In the genomic region with DNA sequence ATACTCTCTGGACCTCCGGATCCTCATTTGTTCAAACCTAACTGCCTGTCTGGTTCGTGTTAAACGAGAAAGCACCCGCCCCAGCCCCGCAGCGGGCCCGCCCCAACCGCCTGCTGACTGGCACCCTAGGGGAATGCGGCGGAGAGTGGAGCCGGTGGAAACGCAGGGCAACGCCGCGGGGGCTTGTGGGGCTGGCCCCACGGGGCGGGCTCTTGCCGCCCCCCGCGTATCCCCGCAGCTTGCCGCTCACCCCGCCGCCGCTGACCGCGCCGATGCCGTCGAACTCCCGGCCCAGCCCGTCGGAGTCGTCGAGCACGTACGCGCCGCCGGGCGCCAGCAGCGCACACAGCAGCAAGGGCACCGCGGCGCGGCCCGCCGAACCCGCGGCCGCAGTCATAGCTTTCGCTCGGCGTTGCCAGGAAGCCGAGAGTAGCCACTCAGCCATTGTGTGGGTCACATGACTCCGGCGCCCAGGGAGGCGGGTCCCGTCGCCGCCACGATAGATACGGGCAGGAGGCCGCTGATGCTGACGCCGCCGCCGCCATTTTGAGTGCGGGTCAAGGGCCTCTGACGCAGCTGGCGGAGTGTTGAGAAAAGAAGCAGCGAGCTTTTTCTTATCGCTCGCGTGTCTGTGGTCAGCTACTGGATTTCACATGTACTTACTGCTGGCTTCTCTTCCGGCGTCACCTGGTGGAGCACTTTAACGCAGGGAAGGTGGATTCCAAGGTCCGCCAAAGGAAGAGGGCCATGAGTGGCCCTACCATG, we compare ENCODE assay signal across 8 cellular contexts. TPM values are rescaled to one million over a fixed set of nuclear protein-coding genes. Genes with fewer than 3 reads are reported as not detected.
DNase-seq lines count a peak whose midpoint lies in the region; ATAC-seq and TF ChIP-seq lines count a peak whose summit lies in the region.

A gene (minus strand): TSS at position 463 of the 765 bp plus-strand sequence. CDS start 18 bp downstream, at position 445.

- peak within 1 kb of the TSS; percentile 84 for H3K4me2 ChIP-seq in IMR-90 (ENCODE audit: low read depth, low read length)

- no peaks in the 10 kb centered on the region for H3K9me3 ChIP-seq in IMR-90 (ENCODE audit: control insufficient read depth, insufficient read depth, low read length)

- BruUV-seq in Calu3 (replicated peaks; lab: Mats Ljungman, UMichigan) = no TSS peak
- no TSS peak for BruUV-seq in IMR-90 (replicated peaks; lab: Mats Ljungman, UMichigan)

- H3K4me1 Mint-ChIP-seq in Calu3 (ENCODE audit: low read depth, unreplicated experiment) (peaks cover 33% of the 10 kb centered on the region), nephron (peaks cover 49% of the 10 kb centered on the region)

- H3K79me1 ChIP-seq in IMR-90 (ENCODE audit: low read depth in 1 of 2, low read length in 2 of 2) = peaks cover 0 to 12% of the 10 kb centered on the region in 2 experiments; a peak in 1 of 4 replicates

- H3K9ac ChIP-seq in IMR-90 (ENCODE audit: low read depth, low read length) = peak within 1 kb of the TSS; percentile 70

- CTCF ChIA-PET in Calu3 (lab: Charles Lee) (interaction anchor here (0.6 kb wide), 1 partner anchor 1773 kb away, joined by 6 read pairs; no protein-coding TSS in a partner anchor), IMR-90 (lab: Yijun Ruan, JAX) (interaction anchor here (0.7 to 1.5 kb wide), 2 partner anchors 21 to 567 kb away, joined by 3 read pairs; no protein-coding TSS in a partner anchor)

- no peaks in the 10 kb centered on the region for H4K20me1 ChIP-seq in IMR-90 (ENCODE audit: insufficient read depth, low read length)

- peak within 1 kb of the TSS; percentile 94 for H4K91ac ChIP-seq in IMR-90 (ENCODE audit: insufficient read depth, low read depth, low read length)

- DNase-seq in Calu3 (peak; percentile 88), IMR-90 (peak; percentile 89), SHP77 (lab: John Stamatoyannopoulos, UW) (peak; percentile 42 to 80), activated gamma-delta T cell (lab: John Stamatoyannopoulos, UW) (peak; percentile 94), fibroblast of pulmonary artery (ENCODE audit: low read depth) (peak; percentile 92)
- peak; percentile 96 for DNase-seq in stimulated activated naive CD8-positive, alpha-beta T cell treated with anti-CD3 and anti-CD28 coated beads, Interleukin-15, Interleukin-2, amounts not matched to agents 100 U/mL and 50 U/mL, for 24 hours

- peak within 1 kb of the TSS; percentile 98 for H4K5ac ChIP-seq in IMR-90 (ENCODE audit: low read depth, low read length)

- H2BK120ac ChIP-seq in IMR-90 (ENCODE audit: low read depth, low read length) = peak within 1 kb of the TSS; percentile 84

- H4K8ac ChIP-seq in IMR-90 (ENCODE audit: low read depth in 2 of 2, low read length in 2 of 2) = peak within 1 kb of the TSS; percentile 98 to 99

- H3K18ac ChIP-seq in IMR-90 (ENCODE audit: low read depth, low read length) = peak within 1 kb of the TSS; percentile 92

- peak within 1 kb of the TSS; percentile 97 for H3K4ac ChIP-seq in IMR-90 (ENCODE audit: low read depth, low read length)

- H2AFZ ChIP-seq in IMR-90 (replicated peaks; ENCODE audit: low read length, poor library complexity) = peak within 1 kb of the TSS; percentile 97

- peak within 1 kb of the TSS; percentile 80; the same call in 2 of the 3 replicates for H2BK15ac ChIP-seq in IMR-90 (ENCODE audit: low read depth, low read length)

- peak within 1 kb of the TSS; percentile 73 for H3K4me3 Mint-ChIP-seq in Calu3 (ENCODE audit: low read depth, unreplicated experiment)
- peak within 1 kb of the TSS; percentile 88 to 91 (median 89) for H3K4me3 Mint-ChIP-seq in nephron

- H3K27me3 Mint-ChIP-seq in Calu3 (ENCODE audit: unreplicated experiment) (no peaks in the 10 kb centered on the region), nephron (ENCODE audit: low read depth) (no peaks in the 10 kb centered on the region)

- H3K36me3 Mint-ChIP-seq in Calu3 (ENCODE audit: insufficient read depth, unreplicated experiment) (peaks cover 17% of the 10 kb centered on the region), nephron (ENCODE audit: low read depth) (no peaks in the 10 kb centered on the region)

- H3K14ac ChIP-seq in IMR-90 (replicated peaks; ENCODE audit: low read depth, low read length) = peak within 1 kb of the TSS; percentile 99

- H3K36me3 ChIP-seq in IMR-90 (ENCODE audit: control insufficient read depth, insufficient read depth, low read length) = no peaks in the 10 kb centered on the region

- no peak; the same call in 1 of the 2 replicates for TF ChIP-seq POLR2A in IMR-90 (IDR thresholded peaks at IDR 0.05; ENCODE audit: low read depth, low read length)

- peaks cover 3% of the 10 kb centered on the region; the same call in 1 of the 2 replicates for H3K9me1 ChIP-seq in IMR-90 (ENCODE audit: insufficient read depth, low read length)

- POLR2A ChIA-PET in IMR-90 (lab: Charles Lee; ENCODE audit: unreplicated experiment) = interaction anchor here (0.6 to 0.7 kb wide), 3 partner anchors 9 to 709 kb away, joined by 3 to 6 read pairs (median 5); no protein-coding TSS in a partner anchor

- H3K27ac ChIP-seq in IMR-90 (ENCODE audit: insufficient read depth, low read length) = peak within 1 kb of the TSS; percentile 80

- H2AK5ac ChIP-seq in IMR-90 (ENCODE audit: low read depth, low read length) = peak within 1 kb of the TSS; percentile 65; the same call in 1 of the 2 replicates

- no peaks in the 10 kb centered on the region for H3K9me3 Mint-ChIP-seq in Calu3 (ENCODE audit: low read depth, unreplicated experiment)
- no peaks in the 10 kb centered on the region for H3K9me3 Mint-ChIP-seq in nephron

- WGBS in IMR-90 (ENCODE audit: extremely low coverage in 2 of 2, insufficient read length in 1 of 2), 2 experiments = 2% methylated on average over 49 of the region's 79 CpGs; no CpG with 5 or more reads in 1 of the 2 experiments

- H3K23ac ChIP-seq in IMR-90 (ENCODE audit: low read depth, low read length) = peak within 1 kb of the TSS; percentile 96

- H2AK9ac ChIP-seq in IMR-90 (replicated peaks; ENCODE audit: low read depth, low read length, poor library complexity) = peak within 1 kb of the TSS; percentile 89

- H2BK20ac ChIP-seq in IMR-90 (ENCODE audit: low read depth, low read length) = peak within 1 kb of the TSS; percentile 86; the same call in 1 of the 2 replicates

- in situ Hi-C loops in IMR-90 (cut with MboI; ENCODE audit: low sequenced_read_pairs) = no loop called here

- ATAC-seq in GM21390 (IDR thresholded peaks at IDR 0.05; ENCODE audit: unreplicated experiment) = peak; percentile 91
- ATAC-seq in IMR-90 (ENCODE audit: low read depth) = peak; percentile 93
- ATAC-seq in stimulated activated naive CD8-positive, alpha-beta T cell treated with anti-CD3 and anti-CD28 coated beads, Interleukin-15, Interleukin-2, amounts not matched to agents 100 U/mL and 50 U/mL, for 24 hours = peak; percentile 91

- peak within 1 kb of the TSS; percentile 86 for H3K56ac ChIP-seq in IMR-90 (ENCODE audit: extremely low read depth, insufficient read depth, low read length)

- TF ChIP-seq RAD21 in IMR-90 (IDR thresholded peaks at IDR 0.05; ENCODE audit: low read length) = no peak

- intact Hi-C loops in Calu3 (cut with micrococcal nuclease; ENCODE audit: unreplicated experiment) = no loop called here
- intact Hi-C loops in IMR-90 (cut with micrococcal nuclease) = no loop called here

- H3K4me1 ChIP-seq in IMR-90 (ENCODE audit: control insufficient read depth, insufficient read depth, low read length) = peaks cover 8% of the 10 kb centered on the region

- peak within 1 kb of the TSS; percentile 65 for H3K4me3 ChIP-seq in IMR-90 (ENCODE audit: insufficient read depth, low read depth, low read length)
- H3K4me3 ChIP-seq in fibroblast of pulmonary artery (replicated peaks; ENCODE audit: low read depth, low read length) = peak within 1 kb of the TSS; percentile 68

- H3K27me3 ChIP-seq in IMR-90 (ENCODE audit: control insufficient read depth, insufficient read depth, low read length) = no peaks in the 10 kb centered on the region

- H2BK5ac ChIP-seq in IMR-90 (ENCODE audit: low read depth, low read length, poor library complexity, severe bottlenecking) = peak within 1 kb of the TSS; percentile 47

- peak within 1 kb of the TSS; percentile 61 for H3K27ac Mint-ChIP-seq in Calu3 (ENCODE audit: unreplicated experiment)
- peak within 1 kb of the TSS; percentile 96 to 99 (median 96) for H3K27ac Mint-ChIP-seq in nephron

- TF ChIP-seq CTCF in Calu3 (IDR thresholded peaks at IDR 0.05; ENCODE audit: unreplicated experiment) = no peak
- no peak for TF ChIP-seq CTCF in IMR-90 (conservative IDR thresholded peaks at IDR 0.05; ENCODE audit: low read depth, low read length)
- no peak for TF ChIP-seq CTCF in fibroblast of pulmonary artery (IDR thresholded peaks at IDR 0.05; ENCODE audit: low read length, missing control alignments)
- TF ChIP-seq CTCF in nephron (IDR thresholded peaks at IDR 0.05; ENCODE audit: unreplicated experiment in 3 of 3) = no peak

- dilution Hi-C loops in IMR-90 (cut with HindIII; ENCODE audit: low sequenced_read_pairs, unreplicated experiment) = no loop called here

TF ChIP-seq in IMR-90, 13 proteins besides CTCF, POLR2A, EP300 and RAD21 (continues in another document):
- TF ChIP-seq NFE2L2 (IDR thresholded peaks at IDR 0.05; ENCODE audit: low read depth, low read length) (no peak), MAZ (IDR thresholded peaks at IDR 0.05; ENCODE audit: borderline replicate concordance, low read depth, low read length) (0 out of 2 replicates have a peak, but pooled peaks have one; percentile 8), BHLHE40 (IDR thresholded peaks at IDR 0.05; ENCODE audit: low read depth, low read length) (peak; percentile 52; the same call in 1 of the 2 replicates), CEBPB (IDR thresholded peaks at IDR 0.05; ENCODE audit: low read depth, low read length) (0 out of 2 replicates have a peak, but pooled peaks have one; percentile 15), RFX5 (IDR thresholded peaks at IDR 0.05; ENCODE audit: low read depth, low read length) (no peak), FOS (IDR thresholded peaks at IDR 0.05; ENCODE audit: low read depth, low read length) (no peak), CHD1 (IDR thresholded peaks at IDR 0.05; ENCODE audit: low read depth, low read length) (no peak), RCOR1 (IDR thresholded peaks at IDR 0.05; ENCODE audit: insufficient replicate concordance, low read length) (no peak)
- TF ChIP-seq, protein P1, sequence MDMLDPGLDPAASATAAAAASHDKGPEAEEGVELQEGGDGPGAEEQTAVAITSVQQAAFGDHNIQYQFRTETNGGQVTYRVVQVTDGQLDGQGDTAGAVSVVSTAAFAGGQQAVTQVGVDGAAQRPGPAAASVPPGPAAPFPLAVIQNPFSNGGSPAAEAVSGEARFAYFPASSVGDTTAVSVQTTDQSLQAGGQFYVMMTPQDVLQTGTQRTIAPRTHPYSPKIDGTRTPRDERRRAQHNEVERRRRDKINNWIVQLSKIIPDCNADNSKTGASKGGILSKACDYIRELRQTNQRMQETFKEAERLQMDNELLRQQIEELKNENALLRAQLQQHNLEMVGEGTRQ (IDR thresholded peaks at IDR 0.05; ENCODE audit: low read depth, low read length) = peak; percentile 92

RNA-seq across cellular contexts. Expression of the gene that starts here (rescaled TPM):
- total RNA-seq in Calu3 (2022) (18.8 and 19.3 TPM in 2 replicates), IMR-90 (2012; rRNA removed) (7.9 and 9.7 TPM in 2 replicates)
- polyA plus RNA-seq in IMR-90 (2012; rRNA removed) = 4.5 and 6.3 TPM in 2 replicates
- polyA plus RNA-seq in IMR-90 (2012; cell fraction: cytosol; rRNA removed) = 3.7 and 4.7 TPM in 2 replicates
- 3.2 and 7.3 TPM in 2 replicates for polyA plus RNA-seq in IMR-90 (2012; cell fraction: nucleus; rRNA removed; ENCODE audit: low replicate concordance)

Comparison
In these comparisons a context has a peak if more than half of its experiments do, and no peak if none do; other contexts are left out.
1. Peak in every context shown above with its lines: DNase-seq, ATAC-seq, H3K4me3 ChIP-seq and H3K27ac ChIP-seq.